In genomic region chr9:70258692-70259511, GRCh38 we compare ENCODE assay signal across 8 cellular contexts. TPM values are rescaled to one million over a fixed set of nuclear protein-coding genes. Genes with fewer than 3 reads are reported as not detected.
DNase-seq lines count a peak whose midpoint lies in the region; ATAC-seq and TF ChIP-seq lines count a peak whose summit lies in the region.

SMC5 (plus strand) TSS chr9:70258978; CDS start chr9:70259079, 101 bp downstream.

- H3K4me2 ChIP-seq in BLaER1 treated with 17β-estradiol and CSF1 and Interleukin-3, amounts not matched to agents 10 nM and 100 nM: peak within 1 kb of the TSS; percentile 91 to 99 (median 97)

- no peaks in the 10 kb centered on the region for H3K9me3 Mint-ChIP-seq in activated CD4-positive, alpha-beta T cell treated with anti-CD3 and anti-CD28 coated beads, Interleukin-2, amount 10 ng/mL, durations not matched to agents 24 days and 14 days

- H3K36me3 Mint-ChIP-seq in activated CD4-positive, alpha-beta T cell treated with anti-CD3 and anti-CD28 coated beads, Interleukin-2, amount 10 ng/mL, durations not matched to agents 24 days and 14 days (ENCODE audit: low read depth): peaks cover 40% of the 10 kb centered on the region

- H3K27me3 ChIP-seq in BLaER1 treated with 17β-estradiol and CSF1 and Interleukin-3, amounts not matched to agents 10 nM and 100 nM: no peaks in the 10 kb centered on the region
- H3K27me3 ChIP-seq in colonic mucosa: no peaks in the 10 kb centered on the region
- H3K27me3 ChIP-seq in layer of hippocampus (ENCODE audit: control insufficient read depth, insufficient read depth, low read length): no peaks in the 10 kb centered on the region

- H3K27ac Mint-ChIP-seq in activated CD4-positive, alpha-beta T cell treated with anti-CD3 and anti-CD28 coated beads, Interleukin-2, amount 10 ng/mL, durations not matched to agents 24 days and 14 days: peak within 1 kb of the TSS; percentile 85

- H3K4me3 ChIP-seq in BLaER1 treated with 17β-estradiol and CSF1 and Interleukin-3, amounts not matched to agents 10 nM and 100 nM: peak within 1 kb of the TSS; percentile 80 to 97 (median 90)
- H3K4me3 ChIP-seq in colonic mucosa: peak within 1 kb of the TSS; percentile 69

- ATAC-seq in GM19351 (IDR thresholded peaks at IDR 0.05; ENCODE audit: unreplicated experiment): peak; percentile 71
- peak; percentile 79 for ATAC-seq in HG03520 (IDR thresholded peaks at IDR 0.05; ENCODE audit: unreplicated experiment)

- H3K4me1 Mint-ChIP-seq in activated CD4-positive, alpha-beta T cell treated with anti-CD3 and anti-CD28 coated beads, Interleukin-2, amount 10 ng/mL, durations not matched to agents 24 days and 14 days: peaks cover 49% of the 10 kb centered on the region

- peak within 1 kb of the TSS; percentile 91 for H3K4me3 Mint-ChIP-seq in activated CD4-positive, alpha-beta T cell treated with anti-CD3 and anti-CD28 coated beads, Interleukin-2, amount 10 ng/mL, durations not matched to agents 24 days and 14 days

- intact Hi-C loops in activated CD4-positive, alpha-beta T cell treated with anti-CD3 and anti-CD28 coated beads, Interleukin-2, amount 10 ng/mL, durations not matched to agents 24 days and 14 days (cut with micrococcal nuclease): loop anchor here (1.0 to 10.0 kb wide), 7 partner anchors 151 to 1508 kb away; partner anchors contain the start of genes APBA1 and CEMIP2
- intact Hi-C loops in colonic mucosa (cut with DNase I): loop anchor here (5.0 kb wide), 1 partner anchor 158 kb away; no protein-coding TSS in a partner anchor

- H3K9me3 ChIP-seq in BLaER1 treated with 17β-estradiol and CSF1 and Interleukin-3, amounts not matched to agents 10 nM and 100 nM (replicated peaks in 1 of 11): no peaks in the 10 kb centered on the region; a peak in 3 of 22 replicates
- no peaks in the 10 kb centered on the region for H3K9me3 ChIP-seq in colonic mucosa

- TF ChIP-seq CTCF in colonic mucosa (IDR thresholded peaks at IDR 0.05): no peak

- peaks cover 43 to 60% (median 49%) of the 10 kb centered on the region in 10 experiments for H3K4me1 ChIP-seq in BLaER1 treated with 17β-estradiol and CSF1 and Interleukin-3, amounts not matched to agents 10 nM and 100 nM
- H3K4me1 ChIP-seq in colonic mucosa: peaks cover 7% of the 10 kb centered on the region

- DNase-seq in NCI-H526 treated with DMSO at 0.1 percent for 48 hours (lab: John Stamatoyannopoulos, UW) (peak; percentile 73), colonic mucosa (peak; percentile 89)
- DNase-seq in activated CD4-positive, alpha-beta T cell treated with anti-CD3 and anti-CD28 coated beads, Interleukin-2, amount 10 ng/mL, durations not matched to agents 24 days and 14 days: peak; percentile 98
- DNase-seq in stimulated activated CD4-positive, alpha-beta T cell treated with anti-CD3 and anti-CD28 coated beads, Interleukin-1b, Interleukin-23, amount 100 ng/mL, for 24 hours (ENCODE audit: low read depth in 4 of 4, low spot score in 1 of 4): peak; percentile 65 to 78 (median 76)

- H4K20me1 ChIP-seq in BLaER1 treated with 17β-estradiol and CSF1 and Interleukin-3, amounts not matched to agents 10 nM and 100 nM: peaks cover 28 to 50% (median 45%) of the 10 kb centered on the region in 11 experiments; a peak in 20 of 22 replicates

- peaks cover 30 to 41% (median 36%) of the 10 kb centered on the region in 11 experiments for H3K36me3 ChIP-seq in BLaER1 treated with 17β-estradiol and CSF1 and Interleukin-3, amounts not matched to agents 10 nM and 100 nM
- H3K36me3 ChIP-seq in colonic mucosa: no peaks in the 10 kb centered on the region

- peak within 1 kb of the TSS; percentile 86 to 95 (median 92) for H3K27ac ChIP-seq in BLaER1 treated with 17β-estradiol and CSF1 and Interleukin-3, amounts not matched to agents 10 nM and 100 nM
- H3K27ac ChIP-seq in colonic mucosa (peak within 1 kb of the TSS; percentile 97), layer of hippocampus (ENCODE audit: low read depth, low read length) (peak within 1 kb of the TSS; percentile 88)

- peaks cover 11% of the 10 kb centered on the region for H3K27me3 Mint-ChIP-seq in activated CD4-positive, alpha-beta T cell treated with anti-CD3 and anti-CD28 coated beads, Interleukin-2, amount 10 ng/mL, durations not matched to agents 24 days and 14 days

- H3K9ac ChIP-seq in BLaER1 treated with 17β-estradiol and CSF1 and Interleukin-3, amounts not matched to agents 10 nM and 100 nM: peak within 1 kb of the TSS; percentile 88 to 97 (median 93)
- peak within 1 kb of the TSS; percentile 93 to 98 for H3K9ac ChIP-seq in colonic mucosa (ENCODE audit: low read depth in 2 of 2, low read length in 2 of 2)

RNA-seq across cellular contexts. Expression of gene SMC5, which starts in this region (rescaled TPM):
- total RNA-seq in activated CD4-positive, alpha-beta T cell treated with anti-CD3 and anti-CD28 coated beads, Interleukin-2, amount 10 ng/mL, durations not matched to agents 24 days and 14 days: 47.0 and 50.7 TPM in 2 replicates
- total RNA-seq in colonic mucosa: 10 to 100 TPM; 31.4 to 35.9 TPM

Comparison
In these comparisons a context has a peak if more than half of its experiments do, and no peak if none do; other contexts are left out.
1. Peak in every context shown above with its lines: DNase-seq, ATAC-seq, H3K4me3 ChIP-seq and H3K27ac ChIP-seq.